8 cellular contexts compared by ENCODE assay signal in genomic region chr1:202807926-202808757, GRCh38. TPM values are rescaled to one million over a fixed set of nuclear protein-coding genes. Genes with fewer than 3 reads are reported as not detected.
A peak's percentile ranks its signal among the peaks of the same experiment; 100 is the strongest.
DNase-seq lines count a peak whose midpoint lies in the region; ATAC-seq, FAIRE-seq and TF ChIP-seq lines count a peak whose summit lies in the region.

KDM5B (minus strand) TSS chr1:202808421; CDS start chr1:202808305, 116 bp downstream.

- TF ChIP-seq CTCF in activated CD8-positive, alpha-beta T cell treated with anti-CD3 and anti-CD28 coated beads for 36 hours (IDR thresholded peaks at IDR 0.05): no peak
- no peak for TF ChIP-seq CTCF in right lobe of liver (IDR thresholded peaks at IDR 0.05)

- H3K9me3 Mint-ChIP-seq in activated CD8-positive, alpha-beta T cell treated with anti-CD3 and anti-CD28 coated beads for 36 hours: no peaks in the 10 kb centered on the region

- peak within 1 kb of the TSS; percentile 80 for H3K4me3 Mint-ChIP-seq in activated CD8-positive, alpha-beta T cell treated with anti-CD3 and anti-CD28 coated beads for 36 hours

- POLR2A ChIA-PET in activated CD8-positive, alpha-beta T cell treated with anti-CD3 and anti-CD28 coated beads for 36 hours (lab: Charles Lee): interaction anchor here (0.8 to 1.2 kb wide), 3 partner anchors 9 to 115 kb away, joined by 3 read pairs; no protein-coding TSS in a partner anchor

- H3K36me3 ChIP-seq in ectodermal cell (ENCODE audit: control insufficient read depth, insufficient read depth, low read length) (no peaks in the 10 kb centered on the region), right lobe of liver (no peaks in the 10 kb centered on the region)

- H3K4me3 ChIP-seq in ectodermal cell (ENCODE audit: insufficient read depth, low read depth, low read length) (peak within 1 kb of the TSS; percentile 98), right lobe of liver (peak within 1 kb of the TSS; percentile 77 to 96 (median 95))

- H3K27ac ChIP-seq in ectodermal cell (ENCODE audit: insufficient read depth, low read depth, low read length, poor library complexity, severe bottlenecking) (peak within 1 kb of the TSS; percentile 56), right lobe of liver (peak within 1 kb of the TSS; percentile 56 to 87 (median 74))

- H3K4me1 ChIP-seq in ectodermal cell (ENCODE audit: control insufficient read depth, insufficient read depth, low read length) (peaks cover 22% of the 10 kb centered on the region), right lobe of liver (peaks cover 0 to 15% (median 3%) of the 10 kb centered on the region in 4 donors)

- intact Hi-C loops in activated CD8-positive, alpha-beta T cell treated with anti-CD3 and anti-CD28 coated beads for 36 hours (cut with micrococcal nuclease): no loop called here
- intact Hi-C loops in right lobe of liver (cut with DNase I): no loop called here

- WGBS in ectodermal cell, 2 experiments: 0% methylated on average over 70 to 84 of the region's 84 CpGs
- 2% methylated on average over 35 of the region's 84 CpGs for WGBS in right lobe of liver (ENCODE audit: insufficient coverage, low coverage, low lambda C conversion rate, missing lambda C conversion rate)

- H3K27me3 ChIP-seq in ectodermal cell (ENCODE audit: control insufficient read depth, insufficient read depth, low read length, poor library complexity, severe bottlenecking): peaks cover 32% of the 10 kb centered on the region
- no peaks in the 10 kb centered on the region for H3K27me3 ChIP-seq in right lobe of liver

- peaks cover 9% of the 10 kb centered on the region for H3K27me3 Mint-ChIP-seq in activated CD8-positive, alpha-beta T cell treated with anti-CD3 and anti-CD28 coated beads for 36 hours

- CTCF ChIA-PET in activated CD8-positive, alpha-beta T cell treated with anti-CD3 and anti-CD28 coated beads for 36 hours (lab: Charles Lee): interaction anchor here (1.0 kb wide), 1 partner anchor 459 kb away, joined by 3 read pairs; no protein-coding TSS in a partner anchor

- no peaks in the 10 kb centered on the region for H3K9me3 ChIP-seq in ectodermal cell (ENCODE audit: control insufficient read depth, low read length)
- no peaks in the 10 kb centered on the region for H3K9me3 ChIP-seq in right lobe of liver

- DNase-seq in NCI-H187 (lab: John Stamatoyannopoulos, UW): peak; percentile 71 to 79
- no peak for DNase-seq in NCI-H187 treated with DMSO at 0.1 percent for 48 hours (lab: John Stamatoyannopoulos, UW)
- DNase-seq in NCI-H510A treated with DMSO at 0.1 percent for 48 hours (lab: John Stamatoyannopoulos, UW): peak; percentile 57
- DNase-seq in activated CD8-positive, alpha-beta T cell treated with anti-CD3 and anti-CD28 coated beads for 36 hours: peak; percentile 81
- DNase-seq in right lobe of liver: peak; percentile 71 to 78 (median 76)
- peak; percentile 75 for DNase-seq in stimulated activated CD4-positive, alpha-beta T cell treated with anti-CD3 and anti-CD28 coated beads, Interleukin-4, amount 100 ng/mL, for 1 hour
- no peak for DNase-seq in RCC 7860 (ENCODE audit: low spot score)

- ATAC-seq in activated CD8-positive, alpha-beta T cell treated with anti-CD3 and anti-CD28 coated beads for 36 hours: peak; percentile 53
- peak; percentile 45 to 58 (median 52) for ATAC-seq in right lobe of liver

- peak; percentile 76 for TF ChIP-seq POLR2A in right lobe of liver (IDR thresholded peaks at IDR 0.05)

- H3K27ac Mint-ChIP-seq in activated CD8-positive, alpha-beta T cell treated with anti-CD3 and anti-CD28 coated beads for 36 hours: peak within 1 kb of the TSS; percentile 76

- H3K36me3 Mint-ChIP-seq in activated CD8-positive, alpha-beta T cell treated with anti-CD3 and anti-CD28 coated beads for 36 hours (ENCODE audit: low read depth): peaks cover 5% of the 10 kb centered on the region

- peaks cover 63% of the 10 kb centered on the region for H3K4me1 Mint-ChIP-seq in activated CD8-positive, alpha-beta T cell treated with anti-CD3 and anti-CD28 coated beads for 36 hours (ENCODE audit: low read depth)

- FAIRE-seq in RCC 7860 (lab: Jason Lieb, UNC): no peak

RNA-seq across cellular contexts. Expression of gene KDM5B, which starts in this region (rescaled TPM):
- total RNA-seq in activated CD8-positive, alpha-beta T cell treated with anti-CD3 and anti-CD28 coated beads for 36 hours: 10 to 100 TPM; 54.8 to 60.3 TPM
- 137 TPM for polyA plus RNA-seq in ectodermal cell (2013, experiment 1 of 4)
- 160 TPM for polyA plus RNA-seq in ectodermal cell (2013, experiment 2 of 4)
- polyA plus RNA-seq in ectodermal cell (2013, experiment 3 of 4): 100 TPM
- polyA plus RNA-seq in ectodermal cell (2013, experiment 4 of 4): 118 TPM
- 10 to 100 TPM; 12.0 to 22.6 (median 16.1) TPM for total RNA-seq in right lobe of liver

Comparison
In these comparisons a context has a peak if more than half of its experiments do, and no peak if none do; other contexts are left out.
1. DNase-seq: peak in NCI-H187 (2 of 2), NCI-H510A treated with DMSO at 0.1 percent for 48 hours (single experiment), activated CD8-positive, alpha-beta T cell treated with anti-CD3 and anti-CD28 coated beads for 36 hours (single experiment), right lobe of liver (3 of 3) and stimulated activated CD4-positive, alpha-beta T cell treated with anti-CD3 and anti-CD28 coated beads, Interleukin-4, amount 100 ng/mL, for 1 hour (single experiment); none in NCI-H187 treated with DMSO at 0.1 percent for 48 hours (single experiment) and RCC 7860 (single experiment).